2 cellular contexts compared by ENCODE assay signal in the genomic region with DNA sequence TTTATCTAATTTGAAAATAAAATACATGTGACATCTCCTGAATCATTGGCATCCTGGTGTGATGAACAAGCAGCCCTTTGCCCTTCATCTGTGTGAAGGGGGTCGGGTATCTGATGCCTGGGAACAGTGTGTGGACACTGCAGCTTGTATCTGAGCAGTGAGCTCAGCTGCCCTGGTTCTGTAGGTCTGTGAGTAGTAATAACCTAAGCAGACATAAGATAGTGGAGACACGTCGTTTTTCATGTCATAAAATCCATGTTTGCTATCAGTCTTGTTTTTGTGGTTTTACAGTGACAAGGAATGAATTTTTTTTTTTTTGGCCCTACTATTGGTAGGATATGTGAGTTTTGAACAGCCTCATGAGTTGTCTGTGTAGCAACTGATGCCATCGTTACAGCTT.
TF ChIP-seq lines count a peak whose summit lies in the region.

No MANE protein-coding gene starts in this region.

TF ChIP-seq in GM23338, 12 proteins besides CTCF, POLR2A, EP300 and RAD21 (continued from another document):
- TF ChIP-seq, protein P1, sequence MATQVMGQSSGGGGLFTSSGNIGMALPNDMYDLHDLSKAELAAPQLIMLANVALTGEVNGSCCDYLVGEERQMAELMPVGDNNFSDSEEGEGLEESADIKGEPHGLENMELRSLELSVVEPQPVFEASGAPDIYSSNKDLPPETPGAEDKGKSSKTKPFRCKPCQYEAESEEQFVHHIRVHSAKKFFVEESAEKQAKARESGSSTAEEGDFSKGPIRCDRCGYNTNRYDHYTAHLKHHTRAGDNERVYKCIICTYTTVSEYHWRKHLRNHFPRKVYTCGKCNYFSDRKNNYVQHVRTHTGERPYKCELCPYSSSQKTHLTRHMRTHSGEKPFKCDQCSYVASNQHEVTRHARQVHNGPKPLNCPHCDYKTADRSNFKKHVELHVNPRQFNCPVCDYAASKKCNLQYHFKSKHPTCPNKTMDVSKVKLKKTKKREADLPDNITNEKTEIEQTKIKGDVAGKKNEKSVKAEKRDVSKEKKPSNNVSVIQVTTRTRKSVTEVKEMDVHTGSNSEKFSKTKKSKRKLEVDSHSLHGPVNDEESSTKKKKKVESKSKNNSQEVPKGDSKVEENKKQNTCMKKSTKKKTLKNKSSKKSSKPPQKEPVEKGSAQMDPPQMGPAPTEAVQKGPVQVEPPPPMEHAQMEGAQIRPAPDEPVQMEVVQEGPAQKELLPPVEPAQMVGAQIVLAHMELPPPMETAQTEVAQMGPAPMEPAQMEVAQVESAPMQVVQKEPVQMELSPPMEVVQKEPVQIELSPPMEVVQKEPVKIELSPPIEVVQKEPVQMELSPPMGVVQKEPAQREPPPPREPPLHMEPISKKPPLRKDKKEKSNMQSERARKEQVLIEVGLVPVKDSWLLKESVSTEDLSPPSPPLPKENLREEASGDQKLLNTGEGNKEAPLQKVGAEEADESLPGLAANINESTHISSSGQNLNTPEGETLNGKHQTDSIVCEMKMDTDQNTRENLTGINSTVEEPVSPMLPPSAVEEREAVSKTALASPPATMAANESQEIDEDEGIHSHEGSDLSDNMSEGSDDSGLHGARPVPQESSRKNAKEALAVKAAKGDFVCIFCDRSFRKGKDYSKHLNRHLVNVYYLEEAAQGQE (IDR thresholded peaks at IDR 0.05; ENCODE audit: unreplicated experiment), result no peak
- TF ChIP-seq STAT1 (IDR thresholded peaks at IDR 0.05; ENCODE audit: unreplicated experiment) (no peak), POLR2AphosphoS5 (IDR thresholded peaks at IDR 0.05; ENCODE audit: low read depth) (no peak; the same call in 1 of the 2 replicates)

TF ChIP-seq in K562, 482 proteins besides CTCF, POLR2A, EP300 and RAD21 (continued from another document and continues in another):
- TF ChIP-seq, protein P2, sequence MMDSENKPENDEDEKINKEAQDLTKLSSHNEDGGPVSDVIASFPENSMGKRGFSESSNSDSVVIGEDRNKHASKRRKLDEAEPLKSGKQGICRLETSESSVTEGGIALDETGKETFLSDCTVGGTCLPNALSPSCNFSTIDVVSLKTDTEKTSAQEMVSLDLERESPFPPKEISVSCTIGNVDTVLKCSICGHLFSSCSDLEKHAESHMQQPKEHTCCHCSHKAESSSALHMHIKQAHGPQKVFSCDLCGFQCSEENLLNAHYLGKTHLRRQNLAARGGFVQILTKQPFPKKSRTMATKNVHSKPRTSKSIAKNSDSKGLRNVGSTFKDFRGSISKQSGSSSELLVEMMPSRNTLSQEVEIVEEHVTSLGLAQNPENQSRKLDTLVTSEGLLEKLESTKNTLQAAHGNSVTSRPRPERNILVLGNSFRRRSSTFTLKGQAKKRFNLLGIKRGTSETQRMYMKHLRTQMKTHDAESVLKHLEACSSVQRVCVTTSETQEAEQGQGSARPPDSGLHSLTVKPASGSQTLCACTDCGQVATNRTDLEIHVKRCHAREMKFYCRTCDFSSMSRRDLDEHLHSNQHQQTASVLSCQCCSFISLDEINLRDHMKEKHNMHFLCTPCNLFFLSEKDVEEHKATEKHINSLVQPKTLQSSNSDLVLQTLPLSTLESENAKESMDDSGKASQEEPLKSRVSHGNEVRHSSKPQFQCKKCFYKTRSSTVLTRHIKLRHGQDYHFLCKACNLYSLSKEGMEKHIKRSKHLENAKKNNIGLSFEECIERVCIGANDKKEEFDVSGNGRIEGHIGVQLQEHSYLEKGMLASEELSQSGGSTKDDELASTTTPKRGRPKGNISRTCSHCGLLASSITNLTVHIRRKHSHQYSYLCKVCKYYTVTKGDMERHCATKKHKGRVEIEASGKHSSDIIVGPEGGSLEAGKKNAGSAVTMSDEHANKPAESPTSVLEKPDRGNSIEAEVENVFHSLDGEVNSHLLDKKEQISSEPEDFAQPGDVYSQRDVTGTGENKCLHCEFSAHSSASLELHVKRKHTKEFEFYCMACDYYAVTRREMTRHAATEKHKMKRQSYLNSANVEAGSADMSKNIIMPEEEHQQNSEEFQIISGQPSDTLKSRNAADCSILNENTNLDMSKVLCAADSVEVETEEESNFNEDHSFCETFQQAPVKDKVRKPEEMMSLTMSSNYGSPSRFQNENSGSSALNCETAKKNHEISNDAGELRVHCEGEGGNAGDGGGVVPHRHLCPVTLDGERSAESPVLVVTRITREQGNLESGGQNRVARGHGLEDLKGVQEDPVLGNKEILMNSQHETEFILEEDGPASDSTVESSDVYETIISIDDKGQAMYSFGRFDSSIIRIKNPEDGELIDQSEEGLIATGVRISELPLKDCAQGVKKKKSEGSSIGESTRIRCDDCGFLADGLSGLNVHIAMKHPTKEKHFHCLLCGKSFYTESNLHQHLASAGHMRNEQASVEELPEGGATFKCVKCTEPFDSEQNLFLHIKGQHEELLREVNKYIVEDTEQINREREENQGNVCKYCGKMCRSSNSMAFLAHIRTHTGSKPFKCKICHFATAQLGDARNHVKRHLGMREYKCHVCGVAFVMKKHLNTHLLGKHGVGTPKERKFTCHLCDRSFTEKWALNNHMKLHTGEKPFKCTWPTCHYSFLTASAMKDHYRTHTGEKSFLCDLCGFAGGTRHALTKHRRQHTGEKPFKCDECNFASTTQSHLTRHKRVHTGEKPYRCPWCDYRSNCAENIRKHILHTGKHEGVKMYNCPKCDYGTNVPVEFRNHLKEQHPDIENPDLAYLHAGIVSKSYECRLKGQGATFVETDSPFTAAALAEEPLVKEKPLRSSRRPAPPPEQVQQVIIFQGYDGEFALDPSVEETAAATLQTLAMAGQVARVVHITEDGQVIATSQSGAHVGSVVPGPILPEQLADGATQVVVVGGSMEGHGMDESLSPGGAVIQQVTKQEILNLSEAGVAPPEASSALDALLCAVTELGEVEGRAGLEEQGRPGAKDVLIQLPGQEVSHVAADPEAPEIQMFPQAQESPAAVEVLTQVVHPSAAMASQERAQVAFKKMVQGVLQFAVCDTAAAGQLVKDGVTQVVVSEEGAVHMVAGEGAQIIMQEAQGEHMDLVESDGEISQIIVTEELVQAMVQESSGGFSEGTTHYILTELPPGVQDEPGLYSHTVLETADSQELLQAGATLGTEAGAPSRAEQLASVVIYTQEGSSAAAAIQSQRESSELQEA (IDR thresholded peaks at IDR 0.05; ENCODE audit: low read depth), result no peak
- no peak for TF ChIP-seq RBM25 (IDR thresholded peaks at IDR 0.05; ENCODE audit: low read depth, low read length, severe bottlenecking)
- no peak for TF ChIP-seq HDAC2 (IDR thresholded peaks at IDR 0.05)
- TF ChIP-seq, protein P3, sequence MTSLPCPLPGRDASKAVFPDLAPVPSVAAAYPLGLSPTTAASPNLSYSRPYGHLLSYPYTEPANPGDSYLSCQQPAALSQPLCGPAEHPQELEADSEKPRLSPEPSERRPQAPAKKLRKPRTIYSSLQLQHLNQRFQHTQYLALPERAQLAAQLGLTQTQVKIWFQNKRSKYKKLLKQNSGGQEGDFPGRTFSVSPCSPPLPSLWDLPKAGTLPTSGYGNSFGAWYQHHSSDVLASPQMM (CRISPR knock-in tag; IDR thresholded peaks at IDR 0.05), result no peak
- TF ChIP-seq SMAD2 (IDR thresholded peaks at IDR 0.05; ENCODE audit: low read depth, low read length), result no peak
- TF ChIP-seq ZNF143 (CRISPR knock-in tag; IDR thresholded peaks at IDR 0.05), result no peak
- TF ChIP-seq ZNF311 (CRISPR knock-in tag; IDR thresholded peaks at IDR 0.05), result no peak
- TF ChIP-seq, protein P4, sequence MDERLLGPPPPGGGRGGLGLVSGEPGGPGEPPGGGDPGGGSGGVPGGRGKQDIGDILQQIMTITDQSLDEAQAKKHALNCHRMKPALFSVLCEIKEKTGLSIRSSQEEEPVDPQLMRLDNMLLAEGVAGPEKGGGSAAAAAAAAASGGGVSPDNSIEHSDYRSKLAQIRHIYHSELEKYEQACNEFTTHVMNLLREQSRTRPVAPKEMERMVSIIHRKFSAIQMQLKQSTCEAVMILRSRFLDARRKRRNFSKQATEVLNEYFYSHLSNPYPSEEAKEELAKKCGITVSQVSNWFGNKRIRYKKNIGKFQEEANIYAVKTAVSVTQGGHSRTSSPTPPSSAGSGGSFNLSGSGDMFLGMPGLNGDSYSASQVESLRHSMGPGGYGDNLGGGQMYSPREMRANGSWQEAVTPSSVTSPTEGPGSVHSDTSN (CRISPR knock-in tag; IDR thresholded peaks at IDR 0.05; ENCODE audit: low read depth), result no peak
- TF ChIP-seq, protein P4 (tag; conservative IDR thresholded peaks at IDR 0.05; ENCODE audit: low read depth), result peak; percentile 86
- TF ChIP-seq RCOR1 (IDR thresholded peaks at IDR 0.05; ENCODE audit: borderline replicate concordance in 1 of 2, low read depth in 2 of 2, low read length in 2 of 2), result peak in 1 of 2 experiments; percentile 54; a peak in 1 of 4 replicates
- TF ChIP-seq, protein P5, sequence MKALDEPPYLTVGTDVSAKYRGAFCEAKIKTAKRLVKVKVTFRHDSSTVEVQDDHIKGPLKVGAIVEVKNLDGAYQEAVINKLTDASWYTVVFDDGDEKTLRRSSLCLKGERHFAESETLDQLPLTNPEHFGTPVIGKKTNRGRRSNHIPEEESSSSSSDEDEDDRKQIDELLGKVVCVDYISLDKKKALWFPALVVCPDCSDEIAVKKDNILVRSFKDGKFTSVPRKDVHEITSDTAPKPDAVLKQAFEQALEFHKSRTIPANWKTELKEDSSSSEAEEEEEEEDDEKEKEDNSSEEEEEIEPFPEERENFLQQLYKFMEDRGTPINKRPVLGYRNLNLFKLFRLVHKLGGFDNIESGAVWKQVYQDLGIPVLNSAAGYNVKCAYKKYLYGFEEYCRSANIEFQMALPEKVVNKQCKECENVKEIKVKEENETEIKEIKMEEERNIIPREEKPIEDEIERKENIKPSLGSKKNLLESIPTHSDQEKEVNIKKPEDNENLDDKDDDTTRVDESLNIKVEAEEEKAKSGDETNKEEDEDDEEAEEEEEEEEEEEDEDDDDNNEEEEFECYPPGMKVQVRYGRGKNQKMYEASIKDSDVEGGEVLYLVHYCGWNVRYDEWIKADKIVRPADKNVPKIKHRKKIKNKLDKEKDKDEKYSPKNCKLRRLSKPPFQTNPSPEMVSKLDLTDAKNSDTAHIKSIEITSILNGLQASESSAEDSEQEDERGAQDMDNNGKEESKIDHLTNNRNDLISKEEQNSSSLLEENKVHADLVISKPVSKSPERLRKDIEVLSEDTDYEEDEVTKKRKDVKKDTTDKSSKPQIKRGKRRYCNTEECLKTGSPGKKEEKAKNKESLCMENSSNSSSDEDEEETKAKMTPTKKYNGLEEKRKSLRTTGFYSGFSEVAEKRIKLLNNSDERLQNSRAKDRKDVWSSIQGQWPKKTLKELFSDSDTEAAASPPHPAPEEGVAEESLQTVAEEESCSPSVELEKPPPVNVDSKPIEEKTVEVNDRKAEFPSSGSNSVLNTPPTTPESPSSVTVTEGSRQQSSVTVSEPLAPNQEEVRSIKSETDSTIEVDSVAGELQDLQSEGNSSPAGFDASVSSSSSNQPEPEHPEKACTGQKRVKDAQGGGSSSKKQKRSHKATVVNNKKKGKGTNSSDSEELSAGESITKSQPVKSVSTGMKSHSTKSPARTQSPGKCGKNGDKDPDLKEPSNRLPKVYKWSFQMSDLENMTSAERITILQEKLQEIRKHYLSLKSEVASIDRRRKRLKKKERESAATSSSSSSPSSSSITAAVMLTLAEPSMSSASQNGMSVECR (CRISPR knock-in tag; IDR thresholded peaks at IDR 0.05), result no peak
- TF ChIP-seq, protein P6, sequence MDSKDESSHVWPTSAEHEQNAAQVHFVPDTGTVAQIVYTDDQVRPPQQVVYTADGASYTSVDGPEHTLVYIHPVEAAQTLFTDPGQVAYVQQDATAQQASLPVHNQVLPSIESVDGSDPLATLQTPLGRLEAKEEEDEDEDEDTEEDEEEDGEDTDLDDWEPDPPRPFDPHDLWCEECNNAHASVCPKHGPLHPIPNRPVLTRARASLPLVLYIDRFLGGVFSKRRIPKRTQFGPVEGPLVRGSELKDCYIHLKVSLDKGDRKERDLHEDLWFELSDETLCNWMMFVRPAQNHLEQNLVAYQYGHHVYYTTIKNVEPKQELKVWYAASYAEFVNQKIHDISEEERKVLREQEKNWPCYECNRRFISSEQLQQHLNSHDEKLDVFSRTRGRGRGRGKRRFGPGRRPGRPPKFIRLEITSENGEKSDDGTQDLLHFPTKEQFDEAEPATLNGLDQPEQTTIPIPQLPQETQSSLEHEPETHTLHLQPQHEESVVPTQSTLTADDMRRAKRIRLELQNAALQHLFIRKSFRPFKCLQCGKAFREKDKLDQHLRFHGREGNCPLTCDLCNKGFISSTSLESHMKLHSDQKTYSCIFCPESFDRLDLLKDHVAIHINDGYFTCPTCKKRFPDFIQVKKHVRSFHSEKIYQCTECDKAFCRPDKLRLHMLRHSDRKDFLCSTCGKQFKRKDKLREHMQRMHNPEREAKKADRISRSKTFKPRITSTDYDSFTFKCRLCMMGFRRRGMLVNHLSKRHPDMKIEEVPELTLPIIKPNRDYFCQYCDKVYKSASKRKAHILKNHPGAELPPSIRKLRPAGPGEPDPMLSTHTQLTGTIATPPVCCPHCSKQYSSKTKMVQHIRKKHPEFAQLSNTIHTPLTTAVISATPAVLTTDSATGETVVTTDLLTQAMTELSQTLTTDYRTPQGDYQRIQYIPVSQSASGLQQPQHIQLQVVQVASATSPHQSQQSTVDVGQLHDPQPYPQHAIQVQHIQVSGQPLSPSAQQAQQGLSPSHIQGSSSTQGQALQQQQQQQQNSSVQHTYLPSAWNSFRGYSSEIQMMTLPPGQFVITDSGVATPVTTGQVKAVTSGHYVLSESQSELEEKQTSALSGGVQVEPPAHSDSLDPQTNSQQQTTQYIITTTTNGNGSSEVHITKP (IDR thresholded peaks at IDR 0.05; ENCODE audit: partially characterized antibody), result no peak
- peak; percentile 58 for TF ChIP-seq SMARCA4 (IDR thresholded peaks at IDR 0.05)
- no peak for TF ChIP-seq FOXP1 (CRISPR knock-in tag; IDR thresholded peaks at IDR 0.05)
- TF ChIP-seq ESRRA (IDR thresholded peaks at IDR 0.05; ENCODE audit: borderline replicate concordance, low read depth), result peak; percentile 59; the same call in 1 of the 2 replicates
- TF ChIP-seq, protein P7, sequence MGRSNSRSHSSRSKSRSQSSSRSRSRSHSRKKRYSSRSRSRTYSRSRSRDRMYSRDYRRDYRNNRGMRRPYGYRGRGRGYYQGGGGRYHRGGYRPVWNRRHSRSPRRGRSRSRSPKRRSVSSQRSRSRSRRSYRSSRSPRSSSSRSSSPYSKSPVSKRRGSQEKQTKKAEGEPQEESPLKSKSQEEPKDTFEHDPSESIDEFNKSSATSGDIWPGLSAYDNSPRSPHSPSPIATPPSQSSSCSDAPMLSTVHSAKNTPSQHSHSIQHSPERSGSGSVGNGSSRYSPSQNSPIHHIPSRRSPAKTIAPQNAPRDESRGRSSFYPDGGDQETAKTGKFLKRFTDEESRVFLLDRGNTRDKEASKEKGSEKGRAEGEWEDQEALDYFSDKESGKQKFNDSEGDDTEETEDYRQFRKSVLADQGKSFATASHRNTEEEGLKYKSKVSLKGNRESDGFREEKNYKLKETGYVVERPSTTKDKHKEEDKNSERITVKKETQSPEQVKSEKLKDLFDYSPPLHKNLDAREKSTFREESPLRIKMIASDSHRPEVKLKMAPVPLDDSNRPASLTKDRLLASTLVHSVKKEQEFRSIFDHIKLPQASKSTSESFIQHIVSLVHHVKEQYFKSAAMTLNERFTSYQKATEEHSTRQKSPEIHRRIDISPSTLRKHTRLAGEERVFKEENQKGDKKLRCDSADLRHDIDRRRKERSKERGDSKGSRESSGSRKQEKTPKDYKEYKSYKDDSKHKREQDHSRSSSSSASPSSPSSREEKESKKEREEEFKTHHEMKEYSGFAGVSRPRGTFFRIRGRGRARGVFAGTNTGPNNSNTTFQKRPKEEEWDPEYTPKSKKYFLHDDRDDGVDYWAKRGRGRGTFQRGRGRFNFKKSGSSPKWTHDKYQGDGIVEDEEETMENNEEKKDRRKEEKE (IDR thresholded peaks at IDR 0.05; ENCODE audit: borderline replicate concordance in 1 of 2, control insufficient read depth in 1 of 2, low read depth in 2 of 2, low read length in 1 of 2), result no peak
- TF ChIP-seq ZNF668 (CRISPR knock-in tag; IDR thresholded peaks at IDR 0.05), result no peak
- no peak for TF ChIP-seq TRIM28 (IDR thresholded peaks at IDR 0.05)
- no peak for TF ChIP-seq ZNF347 (CRISPR knock-in tag; IDR thresholded peaks at IDR 0.05; ENCODE audit: low read depth)
